In genomic region chr4:86935499-86935832, GRCh38 we compare ENCODE assay signal across 1 cellular context.
A peak's percentile ranks its signal among the peaks of the same experiment; 100 is the strongest.
TF ChIP-seq lines count a peak whose summit lies in the region.

No MANE protein-coding gene starts in this region.

TF ChIP-seq in K562, 482 proteins besides CTCF, POLR2A, EP300 and RAD21:
- no peak for TF ChIP-seq ZNF217 (CRISPR knock-in tag; IDR thresholded peaks at IDR 0.05)
- peak; percentile 88; the same call in 1 of the 2 replicates for TF ChIP-seq ZC3H4 (CRISPR knock-in tag; IDR thresholded peaks at IDR 0.05; ENCODE audit: borderline replicate concordance)
- TF ChIP-seq MCM7 (IDR thresholded peaks at IDR 0.05) = no peak
- 0 out of 2 replicates have a peak, but pooled peaks have one; percentile 1 for TF ChIP-seq KAT7 (CRISPR knock-in tag; IDR thresholded peaks at IDR 0.05; ENCODE audit: borderline replicate concordance)
- 0 out of 2 replicates have a peak, but pooled peaks have one; percentile 5 for TF ChIP-seq FOXP1 (CRISPR knock-in tag; IDR thresholded peaks at IDR 0.05)
- TF ChIP-seq FOXK1 (CRISPR knock-in tag; IDR thresholded peaks at IDR 0.05; ENCODE audit: borderline replicate concordance) = 0 out of 2 replicates have a peak, but pooled peaks have one; percentile 10
- TF ChIP-seq ZNF586 (CRISPR knock-in tag; conservative IDR thresholded peaks at IDR 0.05) = no peak
- peak; percentile 26; the same call in 1 of the 2 replicates for TF ChIP-seq GABPB1 (CRISPR knock-in tag; IDR thresholded peaks at IDR 0.05)
- peak; percentile 93 for TF ChIP-seq CEBPB (tag; IDR thresholded peaks at IDR 0.05)
- peak; percentile 32 for TF ChIP-seq SP1 (CRISPR knock-in tag; IDR thresholded peaks at IDR 0.05)
- TF ChIP-seq CHD4 (IDR thresholded peaks at IDR 0.05; ENCODE audit: insufficient read depth, insufficient replicate concordance, low read depth, low read length, poor library complexity, severe bottlenecking) = peak; percentile 55
- peak; percentile 75 for TF ChIP-seq CEBPG (CRISPR knock-in tag; IDR thresholded peaks at IDR 0.05)
- TF ChIP-seq CEBPG (tag; conservative IDR thresholded peaks at IDR 0.05 in 1 of 2, IDR thresholded peaks at IDR 0.05 in 1 of 2) = peak; percentile 63 to 90
- 0 out of 2 replicates have a peak, but pooled peaks have one; percentile 16 for TF ChIP-seq NFRKB (IDR thresholded peaks at IDR 0.05; ENCODE audit: low read depth)
- no peak for TF ChIP-seq ZBTB33 (CRISPR knock-in tag; IDR thresholded peaks at IDR 0.05)
